1 cellular context compared by ENCODE assay signal in genomic region chr21:36235058-36235582, GRCh38.
TF ChIP-seq lines count a peak whose summit lies in the region.

No MANE protein-coding gene starts in this region.

TF ChIP-seq in HepG2, 621 proteins besides CTCF, POLR2A, EP300 and RAD21 (continued from another document):
- peak; percentile 71; the same call in 1 of the 2 replicates for TF ChIP-seq SOX13 (IDR thresholded peaks at IDR 0.05)
- TF ChIP-seq SOX13 (CRISPR knock-in tag; conservative IDR thresholded peaks at IDR 0.05 in 1 of 2, IDR thresholded peaks at IDR 0.05 in 1 of 2) = peak in 1 of 2 experiments; percentile 95; a peak in 2 of 4 replicates
- peak; percentile 89 for TF ChIP-seq FOXP4 (CRISPR knock-in tag; IDR thresholded peaks at IDR 0.05)
- TF ChIP-seq TFDP2 (CRISPR knock-in tag; IDR thresholded peaks at IDR 0.05) = no peak
- TF ChIP-seq PLSCR1 (CRISPR knock-in tag; IDR thresholded peaks at IDR 0.05; ENCODE audit: borderline replicate concordance) = no peak
- TF ChIP-seq RXRB (CRISPR knock-in tag; IDR thresholded peaks at IDR 0.05; ENCODE audit: borderline replicate concordance) = peak; percentile 90
- no peak for TF ChIP-seq ATM (IDR thresholded peaks at IDR 0.05; ENCODE audit: borderline replicate concordance)
- 0 out of 2 replicates have a peak, but pooled peaks have one; percentile 52 for TF ChIP-seq POGK (CRISPR knock-in tag; conservative IDR thresholded peaks at IDR 0.05)
- TF ChIP-seq SATB2 (CRISPR knock-in tag; IDR thresholded peaks at IDR 0.05) = no peak
- TF ChIP-seq PITX1 (CRISPR knock-in tag; IDR thresholded peaks at IDR 0.05) = peak; percentile 96
- no peak for TF ChIP-seq ZNF552 (CRISPR knock-in tag; IDR thresholded peaks at IDR 0.05; ENCODE audit: borderline replicate concordance)
- no peak for TF ChIP-seq ZNF414 (CRISPR knock-in tag; IDR thresholded peaks at IDR 0.05)
- no peak for TF ChIP-seq MTF2 (CRISPR knock-in tag; IDR thresholded peaks at IDR 0.05; ENCODE audit: borderline replicate concordance)
- TF ChIP-seq SNAI1 (CRISPR knock-in tag; IDR thresholded peaks at IDR 0.05; ENCODE audit: borderline replicate concordance) = no peak
- TF ChIP-seq NFE2L1 (CRISPR knock-in tag; IDR thresholded peaks at IDR 0.05; ENCODE audit: borderline replicate concordance) = no peak
- no peak for TF ChIP-seq RORA (CRISPR knock-in tag; IDR thresholded peaks at IDR 0.05)
TF ChIP-seq in HepG2: peak in this region for 193.
